In genomic region chr2:120869036-120869435, GRCh38 we compare ENCODE assay signal across 16 cellular contexts.
DNase-seq lines count a peak whose midpoint lies in the region; ATAC-seq and TF ChIP-seq lines count a peak whose summit lies in the region.
"Had no signal": no experiment of that assay in that cellular context is flagged by ENCODE, and none has a peak within 500 bp of the region (broad histone marks: within the 10 kb centered on the region; RNA-seq: fewer than 3 reads in every experiment).

No MANE protein-coding gene starts in this region.

- H3K36me3 Mint-ChIP-seq in GM23338 (ENCODE audit: low read depth) (no peaks in the 10 kb centered on the region), brain (no peaks in the 10 kb centered on the region), nephron progenitor cell (ENCODE audit: low read depth) (no peaks in the 10 kb centered on the region)

- H2AFZ ChIP-seq in GM23338: no peak overlapping the region

- 0 out of 2 replicates have a peak, but pooled peaks cover 5% of the 10 kb centered on the region for H3F3A ChIP-seq in GM23338 (replicated peaks; ENCODE audit: low read depth)

- no peak overlapping the region for H3K27ac Mint-ChIP-seq in GM23338
- peak overlapping the region in 3 of 5 experiments; percentile 27 to 80 (median 43) for H3K27ac Mint-ChIP-seq in brain
- no peak overlapping the region for H3K27ac Mint-ChIP-seq in nephron progenitor cell
- H3K27ac Mint-ChIP-seq: B cell had no signal

- peaks cover 42% of the 10 kb centered on the region for H4K20me1 ChIP-seq in GM23338 (replicated peaks; ENCODE audit: insufficient read depth)

- DNase-seq in GM23338 (ENCODE audit: low spot score): no peak
- DNase-seq in nephron progenitor cell: no peak
- no peak for DNase-seq in thoracic aorta (ENCODE audit: low spot score)
- DNase-seq in stimulated activated CD4-positive, alpha-beta T cell treated with anti-CD3 and anti-CD28 coated beads, Interleukin-2, amount 100 ng/mL, for 48 hours: no peak
- DNase-seq in COLO829 (ENCODE audit: low spot score): no peak
- DNase-seq: COR-L47, NCI-H1436, NCI-H2029, NCI-H345, NCI-H524 treated with DMSO at 0.1 percent for 48 hours, PC-3, RPMI8226, SIG-M5 had no signal

- no peaks in the 10 kb centered on the region for H3K9me3 ChIP-seq in thoracic aorta

- peaks cover 66% of the 10 kb centered on the region for H3K4me1 Mint-ChIP-seq in GM23338
- peaks cover 94% of the 10 kb centered on the region for H3K4me1 Mint-ChIP-seq in brain
- H3K4me1 Mint-ChIP-seq in nephron progenitor cell: peaks cover 77% of the 10 kb centered on the region
- H3K4me1 Mint-ChIP-seq: B cell had no signal

- H3K27me3 Mint-ChIP-seq in GM23338 (ENCODE audit: insufficient read depth, low read depth, poor library complexity) (peaks cover 2% of the 10 kb centered on the region), brain (no peaks in the 10 kb centered on the region), nephron progenitor cell (ENCODE audit: low read depth, poor library complexity) (peaks cover 23% of the 10 kb centered on the region)

- H3K27ac ChIP-seq in GM23338 (ENCODE audit: low read depth) (no peak overlapping the region), thoracic aorta (peak overlapping the region; percentile 87 to 91)

- TF ChIP-seq CTCF in GM23338 (conservative IDR thresholded peaks at IDR 0.05; ENCODE audit: low read depth in 2 of 2): no peak
- no peak for TF ChIP-seq CTCF in brain (conservative IDR thresholded peaks at IDR 0.05)
- no peak for TF ChIP-seq CTCF in nephron progenitor cell (IDR thresholded peaks at IDR 0.05)
- no peak for TF ChIP-seq CTCF in thoracic aorta (IDR thresholded peaks at IDR 0.05)

- H3K79me2 ChIP-seq in GM23338 (replicated peaks; ENCODE audit: insufficient read depth): peaks cover 72% of the 10 kb centered on the region

- H3K4me3 ChIP-seq in GM23338 (no peak overlapping the region), thoracic aorta (no peak overlapping the region)

- no peaks in the 10 kb centered on the region for H3K9me3 Mint-ChIP-seq in GM23338
- H3K9me3 Mint-ChIP-seq in brain: peaks cover 0 to 2% (median 0%) of the 10 kb centered on the region in 5 experiments
- no peaks in the 10 kb centered on the region for H3K9me3 Mint-ChIP-seq in nephron progenitor cell

- peaks cover 31% of the 10 kb centered on the region for H3K4me1 ChIP-seq in GM23338 (ENCODE audit: insufficient read depth)
- H3K4me1 ChIP-seq in thoracic aorta (ENCODE audit: control insufficient read depth in 1 of 2, low read depth in 2 of 2): peaks cover 9 to 40% of the 10 kb centered on the region in 2 donors

- peak overlapping the region; percentile 55; the same call in 1 of the 2 replicates for H3K4me2 ChIP-seq in GM23338

- H3K9me2 ChIP-seq in GM23338 (ENCODE audit: insufficient read depth): no peaks in the 10 kb centered on the region

- no peak overlapping the region for H3K4me3 Mint-ChIP-seq in GM23338
- H3K4me3 Mint-ChIP-seq in brain: peak overlapping the region in 2 of 5 experiments; percentile 10 to 17
- peak overlapping the region; percentile 10 for H3K4me3 Mint-ChIP-seq in nephron progenitor cell
- H3K4me3 Mint-ChIP-seq: B cell had no signal

- H3K36me3 ChIP-seq in GM23338 (ENCODE audit: insufficient read depth) (no peaks in the 10 kb centered on the region; the same call in 1 of the 2 replicates), thoracic aorta (no peaks in the 10 kb centered on the region)

- ATAC-seq in GM23338 (no peak), thoracic aorta (ENCODE audit: insufficient number of reproducible peaks, low FRiP score, low read depth) (no peak), GM21529 (IDR thresholded peaks at IDR 0.05; ENCODE audit: unreplicated experiment) (no peak)
- ATAC-seq: PC-3 had no signal

- H3K27me3 ChIP-seq in GM23338 (ENCODE audit: insufficient read depth): no peaks in the 10 kb centered on the region
- H3K27me3 ChIP-seq in thoracic aorta (replicated peaks; ENCODE audit: insufficient read depth): no peaks in the 10 kb centered on the region

TF ChIP-seq in GM23338, 12 proteins besides CTCF, POLR2A, EP300 and RAD21 (continues in another document):
- TF ChIP-seq ZNF462 (CRISPR knock-in tag; IDR thresholded peaks at IDR 0.05) (no peak), CREB1 (CRISPR knock-in tag; IDR thresholded peaks at IDR 0.05; ENCODE audit: low read depth) (no peak), JUNB (IDR thresholded peaks at IDR 0.05; ENCODE audit: unreplicated experiment) (no peak), ETS1 (IDR thresholded peaks at IDR 0.05) (no peak)

Comparison
In these comparisons a context has a peak if more than half of its experiments do, and no peak if none do; other contexts are left out.
1. H3K27ac Mint-ChIP-seq: peak in brain (3 of 5); none in GM23338 (single experiment) and nephron progenitor cell (single experiment).